In the genomic region with DNA sequence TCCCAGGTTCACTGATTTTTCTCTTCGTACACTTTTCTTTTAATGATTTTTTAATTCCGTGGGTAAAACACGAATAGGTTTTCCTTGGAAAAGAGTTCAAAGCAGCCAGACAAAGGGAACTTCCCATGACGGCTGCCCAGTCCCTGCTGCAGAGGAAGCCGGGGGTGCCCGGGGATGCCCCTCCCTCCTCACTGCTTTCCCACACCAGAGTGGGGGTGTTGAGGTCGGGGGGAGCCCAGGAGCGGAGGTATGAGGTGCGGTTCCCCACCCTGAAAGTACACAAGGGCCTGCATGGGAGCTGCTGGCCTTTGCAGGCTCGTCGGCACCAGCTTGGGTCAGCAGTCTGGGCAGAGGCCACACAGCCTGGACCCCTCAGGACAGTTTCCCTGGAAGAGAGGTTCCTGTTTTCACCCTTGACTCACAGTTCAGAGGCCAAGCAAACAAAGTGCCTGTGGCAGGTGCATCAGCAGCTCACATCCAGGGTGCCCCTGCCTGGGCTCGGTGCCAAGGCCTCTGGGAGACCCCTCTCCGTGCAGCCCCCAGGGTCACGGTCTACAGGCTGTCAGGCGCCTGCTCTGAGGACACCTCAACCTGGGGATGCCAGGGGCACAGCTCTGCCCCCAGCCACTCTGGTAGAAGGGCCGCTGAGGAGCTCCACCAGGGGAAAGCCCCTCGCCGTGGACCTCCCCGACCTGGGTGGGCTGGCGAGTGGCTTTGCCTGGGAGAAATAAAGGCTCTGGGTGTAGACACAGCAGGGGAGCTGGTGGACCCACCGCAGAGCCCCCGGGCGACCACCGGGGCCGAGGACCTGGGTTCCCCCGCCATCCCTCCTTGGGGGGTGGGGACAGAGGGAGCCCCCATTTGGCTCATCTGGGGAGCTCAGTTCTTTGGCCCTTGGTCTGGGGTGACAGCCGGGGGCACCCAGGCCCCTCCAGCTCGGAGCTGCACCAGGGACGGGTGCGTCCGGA, we compare ENCODE assay signal across 1 cellular context.
A peak's percentile ranks its signal among the peaks of the same experiment; 100 is the strongest.
TF ChIP-seq lines count a peak whose summit lies in the region.

No MANE protein-coding gene starts in this region.

TF ChIP-seq in HepG2, 621 proteins besides CTCF, POLR2A, EP300 and RAD21 (continued from another document and continues in another):
- TF ChIP-seq SCMH1 (CRISPR knock-in tag; IDR thresholded peaks at IDR 0.05; ENCODE audit: borderline replicate concordance) (no peak), TGIF2 (CRISPR knock-in tag; IDR thresholded peaks at IDR 0.05) (no peak), MXD3 (CRISPR knock-in tag; IDR thresholded peaks at IDR 0.05) (no peak), ZNF556 (CRISPR knock-in tag; IDR thresholded peaks at IDR 0.05; ENCODE audit: borderline replicate concordance) (peak; percentile 100), ZBTB46 (CRISPR knock-in tag; IDR thresholded peaks at IDR 0.05; ENCODE audit: borderline replicate concordance) (no peak), ZNF232 (CRISPR knock-in tag; IDR thresholded peaks at IDR 0.05; ENCODE audit: borderline replicate concordance) (no peak), ZNF563 (CRISPR knock-in tag; IDR thresholded peaks at IDR 0.05) (0 out of 2 replicates have a peak, but pooled peaks have one; percentile 15), ZNF296 (CRISPR knock-in tag; conservative IDR thresholded peaks at IDR 0.05) (0 out of 2 replicates have a peak, but pooled peaks have one; percentile 11), ELK4 (CRISPR knock-in tag; IDR thresholded peaks at IDR 0.05; ENCODE audit: borderline replicate concordance) (no peak), ESRRA (CRISPR knock-in tag; IDR thresholded peaks at IDR 0.05; ENCODE audit: low read depth) (no peak), IRF9 (CRISPR knock-in tag; IDR thresholded peaks at IDR 0.05; ENCODE audit: borderline replicate concordance) (no peak), ARNT (IDR thresholded peaks at IDR 0.05) (no peak), ZNF747 (CRISPR knock-in tag; IDR thresholded peaks at IDR 0.05; ENCODE audit: borderline replicate concordance) (no peak), ZNF143 (CRISPR knock-in tag; IDR thresholded peaks at IDR 0.05) (no peak), ZNF317 (CRISPR knock-in tag; IDR thresholded peaks at IDR 0.05) (no peak), GTF3A (CRISPR knock-in tag; conservative IDR thresholded peaks at IDR 0.05) (no peak), CREM (IDR thresholded peaks at IDR 0.05) (no peak), CREM (CRISPR knock-in tag; IDR thresholded peaks at IDR 0.05) (no peak), RARA (CRISPR knock-in tag; IDR thresholded peaks at IDR 0.05) (peak; percentile 35; the same call in 1 of the 2 replicates), IRX3 (CRISPR knock-in tag; IDR thresholded peaks at IDR 0.05; ENCODE audit: borderline replicate concordance, low read depth) (0 out of 2 replicates have a peak, but pooled peaks have one; percentile 46), NR3C1 (CRISPR knock-in tag; IDR thresholded peaks at IDR 0.05) (no peak), KDM5B (CRISPR knock-in tag; IDR thresholded peaks at IDR 0.05; ENCODE audit: borderline replicate concordance) (peak; percentile 43; the same call in 1 of the 2 replicates), ARNT2 (CRISPR knock-in tag; IDR thresholded peaks at IDR 0.05; ENCODE audit: low read depth) (no peak), ZNF121 (CRISPR knock-in tag; IDR thresholded peaks at IDR 0.05) (no peak)
- TF ChIP-seq, protein P1, sequence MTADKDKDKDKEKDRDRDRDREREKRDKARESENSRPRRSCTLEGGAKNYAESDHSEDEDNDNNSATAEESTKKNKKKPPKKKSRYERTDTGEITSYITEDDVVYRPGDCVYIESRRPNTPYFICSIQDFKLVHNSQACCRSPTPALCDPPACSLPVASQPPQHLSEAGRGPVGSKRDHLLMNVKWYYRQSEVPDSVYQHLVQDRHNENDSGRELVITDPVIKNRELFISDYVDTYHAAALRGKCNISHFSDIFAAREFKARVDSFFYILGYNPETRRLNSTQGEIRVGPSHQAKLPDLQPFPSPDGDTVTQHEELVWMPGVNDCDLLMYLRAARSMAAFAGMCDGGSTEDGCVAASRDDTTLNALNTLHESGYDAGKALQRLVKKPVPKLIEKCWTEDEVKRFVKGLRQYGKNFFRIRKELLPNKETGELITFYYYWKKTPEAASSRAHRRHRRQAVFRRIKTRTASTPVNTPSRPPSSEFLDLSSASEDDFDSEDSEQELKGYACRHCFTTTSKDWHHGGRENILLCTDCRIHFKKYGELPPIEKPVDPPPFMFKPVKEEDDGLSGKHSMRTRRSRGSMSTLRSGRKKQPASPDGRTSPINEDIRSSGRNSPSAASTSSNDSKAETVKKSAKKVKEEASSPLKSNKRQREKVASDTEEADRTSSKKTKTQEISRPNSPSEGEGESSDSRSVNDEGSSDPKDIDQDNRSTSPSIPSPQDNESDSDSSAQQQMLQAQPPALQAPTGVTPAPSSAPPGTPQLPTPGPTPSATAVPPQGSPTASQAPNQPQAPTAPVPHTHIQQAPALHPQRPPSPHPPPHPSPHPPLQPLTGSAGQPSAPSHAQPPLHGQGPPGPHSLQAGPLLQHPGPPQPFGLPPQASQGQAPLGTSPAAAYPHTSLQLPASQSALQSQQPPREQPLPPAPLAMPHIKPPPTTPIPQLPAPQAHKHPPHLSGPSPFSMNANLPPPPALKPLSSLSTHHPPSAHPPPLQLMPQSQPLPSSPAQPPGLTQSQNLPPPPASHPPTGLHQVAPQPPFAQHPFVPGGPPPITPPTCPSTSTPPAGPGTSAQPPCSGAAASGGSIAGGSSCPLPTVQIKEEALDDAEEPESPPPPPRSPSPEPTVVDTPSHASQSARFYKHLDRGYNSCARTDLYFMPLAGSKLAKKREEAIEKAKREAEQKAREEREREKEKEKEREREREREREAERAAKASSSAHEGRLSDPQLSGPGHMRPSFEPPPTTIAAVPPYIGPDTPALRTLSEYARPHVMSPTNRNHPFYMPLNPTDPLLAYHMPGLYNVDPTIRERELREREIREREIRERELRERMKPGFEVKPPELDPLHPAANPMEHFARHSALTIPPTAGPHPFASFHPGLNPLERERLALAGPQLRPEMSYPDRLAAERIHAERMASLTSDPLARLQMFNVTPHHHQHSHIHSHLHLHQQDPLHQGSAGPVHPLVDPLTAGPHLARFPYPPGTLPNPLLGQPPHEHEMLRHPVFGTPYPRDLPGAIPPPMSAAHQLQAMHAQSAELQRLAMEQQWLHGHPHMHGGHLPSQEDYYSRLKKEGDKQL (CRISPR knock-in tag; IDR thresholded peaks at IDR 0.05; ENCODE audit: low read depth), result no peak
- TF ChIP-seq, protein P2, sequence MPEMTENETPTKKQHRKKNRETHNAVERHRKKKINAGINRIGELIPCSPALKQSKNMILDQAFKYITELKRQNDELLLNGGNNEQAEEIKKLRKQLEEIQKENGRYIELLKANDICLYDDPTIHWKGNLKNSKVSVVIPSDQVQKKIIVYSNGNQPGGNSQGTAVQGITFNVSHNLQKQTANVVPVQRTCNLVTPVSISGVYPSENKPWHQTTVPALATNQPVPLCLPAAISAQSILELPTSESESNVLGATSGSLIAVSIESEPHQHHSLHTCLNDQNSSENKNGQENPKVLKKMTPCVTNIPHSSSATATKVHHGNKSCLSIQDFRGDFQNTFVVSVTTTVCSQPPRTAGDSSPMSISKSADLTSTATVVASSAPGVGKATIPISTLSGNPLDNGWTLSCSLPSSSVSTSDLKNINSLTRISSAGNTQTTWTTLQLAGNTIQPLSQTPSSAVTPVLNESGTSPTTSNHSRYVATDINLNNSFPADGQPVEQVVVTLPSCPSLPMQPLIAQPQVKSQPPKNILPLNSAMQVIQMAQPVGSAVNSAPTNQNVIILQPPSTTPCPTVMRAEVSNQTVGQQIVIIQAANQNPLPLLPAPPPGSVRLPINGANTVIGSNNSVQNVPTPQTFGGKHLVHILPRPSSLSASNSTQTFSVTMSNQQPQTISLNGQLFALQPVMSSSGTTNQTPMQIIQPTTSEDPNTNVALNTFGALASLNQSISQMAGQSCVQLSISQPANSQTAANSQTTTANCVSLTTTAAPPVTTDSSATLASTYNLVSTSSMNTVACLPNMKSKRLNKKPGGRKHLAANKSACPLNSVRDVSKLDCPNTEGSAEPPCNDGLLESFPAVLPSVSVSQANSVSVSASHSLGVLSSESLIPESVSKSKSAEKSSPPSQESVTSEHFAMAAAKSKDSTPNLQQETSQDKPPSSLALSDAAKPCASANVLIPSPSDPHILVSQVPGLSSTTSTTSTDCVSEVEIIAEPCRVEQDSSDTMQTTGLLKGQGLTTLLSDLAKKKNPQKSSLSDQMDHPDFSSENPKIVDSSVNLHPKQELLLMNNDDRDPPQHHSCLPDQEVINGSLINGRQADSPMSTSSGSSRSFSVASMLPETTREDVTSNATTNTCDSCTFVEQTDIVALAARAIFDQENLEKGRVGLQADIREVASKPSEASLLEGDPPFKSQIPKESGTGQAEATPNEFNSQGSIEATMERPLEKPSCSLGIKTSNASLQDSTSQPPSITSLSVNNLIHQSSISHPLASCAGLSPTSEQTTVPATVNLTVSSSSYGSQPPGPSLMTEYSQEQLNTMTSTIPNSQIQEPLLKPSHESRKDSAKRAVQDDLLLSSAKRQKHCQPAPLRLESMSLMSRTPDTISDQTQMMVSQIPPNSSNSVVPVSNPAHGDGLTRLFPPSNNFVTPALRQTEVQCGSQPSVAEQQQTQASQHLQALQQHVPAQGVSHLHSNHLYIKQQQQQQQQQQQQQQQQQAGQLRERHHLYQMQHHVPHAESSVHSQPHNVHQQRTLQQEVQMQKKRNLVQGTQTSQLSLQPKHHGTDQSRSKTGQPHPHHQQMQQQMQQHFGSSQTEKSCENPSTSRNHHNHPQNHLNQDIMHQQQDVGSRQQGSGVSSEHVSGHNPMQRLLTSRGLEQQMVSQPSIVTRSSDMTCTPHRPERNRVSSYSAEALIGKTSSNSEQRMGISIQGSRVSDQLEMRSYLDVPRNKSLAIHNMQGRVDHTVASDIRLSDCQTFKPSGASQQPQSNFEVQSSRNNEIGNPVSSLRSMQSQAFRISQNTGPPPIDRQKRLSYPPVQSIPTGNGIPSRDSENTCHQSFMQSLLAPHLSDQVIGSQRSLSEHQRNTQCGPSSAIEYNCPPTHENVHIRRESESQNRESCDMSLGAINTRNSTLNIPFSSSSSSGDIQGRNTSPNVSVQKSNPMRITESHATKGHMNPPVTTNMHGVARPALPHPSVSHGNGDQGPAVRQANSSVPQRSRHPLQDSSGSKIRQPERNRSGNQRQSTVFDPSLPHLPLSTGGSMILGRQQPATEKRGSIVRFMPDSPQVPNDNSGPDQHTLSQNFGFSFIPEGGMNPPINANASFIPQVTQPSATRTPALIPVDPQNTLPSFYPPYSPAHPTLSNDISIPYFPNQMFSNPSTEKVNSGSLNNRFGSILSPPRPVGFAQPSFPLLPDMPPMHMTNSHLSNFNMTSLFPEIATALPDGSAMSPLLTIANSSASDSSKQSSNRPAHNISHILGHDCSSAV (CRISPR knock-in tag; IDR thresholded peaks at IDR 0.05; ENCODE audit: borderline replicate concordance), result no peak
